Comparison of ENCODE assay signal across 9 cellular contexts in the genomic region with DNA sequence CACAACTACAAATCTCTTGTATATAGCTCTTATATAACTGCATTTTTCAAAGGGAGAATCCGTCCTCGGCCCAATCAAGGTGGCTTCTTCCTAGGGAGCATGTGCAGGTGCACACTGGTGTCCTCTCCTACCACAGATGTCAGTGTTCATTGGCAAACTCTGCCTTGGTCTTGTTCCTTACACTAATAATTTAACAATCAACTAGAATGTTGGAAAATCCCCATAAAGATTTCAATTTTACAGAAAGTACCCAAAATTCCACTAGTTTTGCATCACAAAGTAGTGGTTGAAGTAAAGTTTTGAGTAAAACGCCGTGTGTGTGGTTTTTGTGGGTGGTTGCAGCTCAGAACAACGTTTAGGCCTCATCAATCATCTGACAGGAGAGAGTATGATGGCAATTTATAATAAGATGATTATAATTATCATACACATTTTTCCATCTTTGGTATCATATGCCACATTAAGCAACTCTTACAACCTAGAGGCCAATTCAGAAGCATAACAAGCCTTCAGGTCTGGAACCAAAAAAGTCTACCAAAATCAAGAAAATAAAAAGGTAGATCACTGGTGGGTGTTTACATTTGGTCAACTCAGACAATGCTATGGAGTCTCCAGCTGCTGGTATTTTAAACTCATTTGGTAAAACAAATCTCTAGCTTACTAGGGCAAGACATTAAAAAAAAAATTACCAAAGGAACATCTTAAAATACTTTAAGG.
DNase-seq lines count a peak whose midpoint lies in the region; ATAC-seq and TF ChIP-seq lines count a peak whose summit lies in the region.
"Had no signal": no experiment of that assay in that cellular context is flagged by ENCODE, and none has a peak within 500 bp of the region (broad histone marks: within the 10 kb centered on the region; RNA-seq: fewer than 3 reads in every experiment).

No MANE protein-coding gene starts in this region.

- H3K4me3 ChIP-seq in mammary epithelial cell (replicated peaks in 1 of 3; ENCODE audit: insufficient read depth in 1 of 3, low read depth in 2 of 3, low read length in 3 of 3) = no peak overlapping the region

- H4K20me1 ChIP-seq in mammary epithelial cell (ENCODE audit: insufficient read depth, low read length) = no peaks in the 10 kb centered on the region

- ATAC-seq in GM19025 (IDR thresholded peaks at IDR 0.05; ENCODE audit: low read depth, unreplicated experiment) (peak; percentile 47), HG02938 (IDR thresholded peaks at IDR 0.05; ENCODE audit: unreplicated experiment) (peak; percentile 41)

- CTCF ChIA-PET in mammary epithelial cell (lab: Charles Lee; ENCODE audit: low non-redundant PET) = no interaction called here

- in situ Hi-C loops in mammary epithelial cell (cut with MboI; ENCODE audit: low sequenced_read_pairs in 2 of 2) = no loop called here

- H3K36me3 ChIP-seq in mammary epithelial cell (ENCODE audit: insufficient read depth, low read length) = no peaks in the 10 kb centered on the region

- WGBS in mammary epithelial cell (ENCODE audit: low coverage, missing lambda C conversion rate) = 71% methylated on average over 5 of the region's 5 CpGs

- no TSS peak for BruUV-seq in mammary epithelial cell (replicated peaks; lab: Mats Ljungman, UMichigan)

- H3K27me3 ChIP-seq in mammary epithelial cell (ENCODE audit: insufficient read depth, low read length) = no peaks in the 10 kb centered on the region

- peaks cover 11% of the 10 kb centered on the region for H3K4me1 ChIP-seq in mammary epithelial cell (ENCODE audit: insufficient read depth, low read length)

- dilution Hi-C loops in mammary epithelial cell (cut with HindIII; ENCODE audit: low sequenced_read_pairs) = loop anchor here (5.0 kb wide), 1 partner anchor 52 kb away; no protein-coding TSS in a partner anchor

- H3K9me3 ChIP-seq in mammary epithelial cell (replicated peaks; ENCODE audit: insufficient read depth, low read length) = no peaks in the 10 kb centered on the region

- no peaks in the 10 kb centered on the region for H3K79me2 ChIP-seq in mammary epithelial cell (ENCODE audit: insufficient read depth, low read length)

- no peak overlapping the region for H3K9ac ChIP-seq in mammary epithelial cell (ENCODE audit: insufficient read depth, low read length)

- intact Hi-C loops in mammary epithelial cell (cut with micrococcal nuclease) = no loop called here

- no peak overlapping the region for H2AFZ ChIP-seq in mammary epithelial cell (ENCODE audit: low read depth, low read length)

- no peak overlapping the region for H3K27ac ChIP-seq in mammary epithelial cell (ENCODE audit: insufficient read depth, low read depth, low read length)

- H3K4me2 ChIP-seq in mammary epithelial cell (ENCODE audit: insufficient read depth, low read depth, low read length) = no peak overlapping the region

- DNase-seq in activated CD4-positive, alpha-beta T cell treated with anti-CD3 and anti-CD28 coated beads, Interleukin-2, amount 50 U/mL, for 48 hours = peak; percentile 50 to 71
- peak; percentile 71 for DNase-seq in stimulated activated CD4-positive, alpha-beta T cell treated with anti-CD3 and anti-CD28 coated beads, Interleukin-1b, Interleukin-23, amount 100 ng/mL, for 48 hours
- DNase-seq in medulla oblongata (ENCODE audit: extremely low spot score) (no peak), dedifferentiated amniotic fluid mesenchymal stem cell (ENCODE audit: extremely low spot score) (no peak), mammary epithelial cell (no peak), SKM-1 (lab: John Stamatoyannopoulos, UW; ENCODE audit: unreplicated experiment) (no peak)
- DNase-seq: NCI-H1092 had no signal

- TF ChIP-seq CTCF in mammary epithelial cell (conservative IDR thresholded peaks at IDR 0.05 in 1 of 2, IDR thresholded peaks at IDR 0.05 in 1 of 2; ENCODE audit: extremely low read depth in 1 of 2, insufficient read depth in 1 of 2, low read depth in 1 of 2, low read length in 2 of 2) = no peak

Comparison
In these comparisons a context has a peak if more than half of its experiments do, and no peak if none do; other contexts are left out.
1. DNase-seq: peak in activated CD4-positive, alpha-beta T cell treated with anti-CD3 and anti-CD28 coated beads, Interleukin-2, amount 50 U/mL, for 48 hours (2 of 2) and stimulated activated CD4-positive, alpha-beta T cell treated with anti-CD3 and anti-CD28 coated beads, Interleukin-1b, Interleukin-23, amount 100 ng/mL, for 48 hours (single experiment); none in medulla oblongata (single experiment), dedifferentiated amniotic fluid mesenchymal stem cell (single experiment), mammary epithelial cell (single experiment) and SKM-1 (single experiment).